Comparison of ENCODE assay signal across 7 cellular contexts in the genomic region with DNA sequence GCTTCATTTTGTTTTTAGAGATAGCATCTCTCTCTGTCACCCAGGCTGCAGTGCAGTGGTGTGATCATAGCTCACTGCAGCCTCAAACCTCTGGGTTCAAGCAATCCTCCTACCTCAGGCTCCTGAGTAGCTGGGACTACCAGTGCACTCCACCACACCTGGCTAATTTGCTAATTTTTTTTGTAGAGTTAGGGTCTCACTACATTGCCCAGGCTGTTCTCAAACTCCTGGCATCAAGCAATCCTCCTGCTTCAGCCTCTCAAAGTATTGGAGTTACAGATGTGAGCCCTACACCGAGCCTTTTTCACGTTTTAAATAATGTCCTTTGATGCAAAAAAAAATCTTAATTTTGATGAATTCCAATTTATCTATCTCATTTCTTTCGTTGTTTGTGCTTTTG.
"Had no signal": no experiment of that assay in that cellular context is flagged by ENCODE, and none has a peak within 500 bp of the region (broad histone marks: within the 10 kb centered on the region; RNA-seq: fewer than 3 reads in every experiment).

No MANE protein-coding gene starts in this region.

- H3K27ac ChIP-seq: HL-60, KMS-11 had no signal

- FAIRE-seq: HepG2, HTR-8/SVneo had no signal

- H3K9ac ChIP-seq: KMS-11 had no signal

- ATAC-seq: HepG2 had no signal

- DNase-seq: IMR-90, KBM-7, KG1 had no signal

- H3K4me2 ChIP-seq: KMS-11 had no signal
